ENCODE assay signal across 19 cellular contexts in the genomic region with DNA sequence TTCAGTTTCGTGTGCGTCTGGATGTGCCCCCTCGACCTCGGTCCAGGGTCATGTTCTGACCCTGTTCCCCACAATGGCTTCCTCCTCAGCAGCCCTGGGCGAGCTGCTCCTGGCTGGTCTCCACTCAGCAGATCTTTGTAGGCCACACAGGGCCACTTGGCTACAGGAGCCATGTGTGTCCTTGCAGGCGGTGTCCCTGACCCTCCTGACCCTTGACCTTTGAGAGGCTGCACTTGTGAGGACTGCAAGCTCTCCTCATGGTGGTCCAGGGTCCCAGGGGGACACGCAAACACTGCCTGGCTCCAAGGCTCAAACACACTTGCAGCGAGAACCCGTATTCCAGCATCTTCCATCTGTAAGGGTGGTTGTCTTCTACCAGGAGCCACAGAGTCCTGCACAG. TPM values are rescaled to one million over a fixed set of nuclear protein-coding genes. Genes with fewer than 3 reads are reported as not detected.
DNase-seq lines count a peak whose midpoint lies in the region; ATAC-seq and TF ChIP-seq lines count a peak whose summit lies in the region.
"Had no signal": no experiment of that assay in that cellular context is flagged by ENCODE, and none has a peak within 500 bp of the region (broad histone marks: within the 10 kb centered on the region; RNA-seq: fewer than 3 reads in every experiment).

No MANE protein-coding gene starts in this region.

- no peak overlapping the region for H2AFZ ChIP-seq in neuronal stem cell (ENCODE audit: low read length)
- H2AFZ ChIP-seq: GM23248 had no signal

- intact Hi-C loops in left ventricle myocardium superior (cut with micrococcal nuclease) = no loop called here
- intact Hi-C loops in ascending aorta (cut with DNase I) = loop anchor here (10.0 kb wide), 1 partner anchor 901 kb away; a partner anchor contains a TSS
- intact Hi-C loops in tibial artery (cut with DNase I; ENCODE audit: low total_unique reads) = no loop called here

- peak overlapping the region; percentile 22 for H3K23ac ChIP-seq in neuronal stem cell (ENCODE audit: low read depth, low read length, poor library complexity)

- peaks cover 0 to 3% of the 10 kb centered on the region in 2 donors for H3K27me3 Mint-ChIP-seq in natural killer cell treated with Interleukin-12 subunit alpha and Interleukin-12 subunit beta and Interleukin-15 and Interleukin-18, amount 100 ng/mL, for 72 hours
- H3K27me3 Mint-ChIP-seq: CD4-positive, alpha-beta memory T cell had no signal

- no peak overlapping the region for H2BK5ac ChIP-seq in neuronal stem cell (ENCODE audit: low read length)

- H3K36me3 ChIP-seq in right atrium auricular region (peaks cover 34% of the 10 kb centered on the region), ascending aorta (peaks cover 45 to 48% of the 10 kb centered on the region in 2 donors), neuronal stem cell (replicated peaks in 1 of 2; ENCODE audit: control insufficient read depth in 2 of 2, insufficient read depth in 2 of 2, low read length in 2 of 2) (peaks cover 4 to 8% of the 10 kb centered on the region in 2 donors), tibial artery (peaks cover 39 to 50% (median 47%) of the 10 kb centered on the region in 3 donors)
- H3K36me3 ChIP-seq: BLaER1, HAP-1 had no signal

- H3K4ac ChIP-seq in neuronal stem cell (ENCODE audit: low read length) = no peak overlapping the region

- H3K36me3 Mint-ChIP-seq in natural killer cell treated with Interleukin-12 subunit alpha and Interleukin-12 subunit beta and Interleukin-15 and Interleukin-18, amount 100 ng/mL, for 72 hours = no peaks in the 10 kb centered on the region
- H3K36me3 Mint-ChIP-seq: CD4-positive, alpha-beta memory T cell had no signal

- H3K18ac ChIP-seq in neuronal stem cell (ENCODE audit: low read length) = no peak overlapping the region

- H3K4me2 ChIP-seq in neuronal stem cell (ENCODE audit: insufficient read depth, low read length, poor library complexity, severe bottlenecking) = no peak overlapping the region
- H3K4me2 ChIP-seq: A549, BLaER1 had no signal

- no peak overlapping the region for H3K14ac ChIP-seq in neuronal stem cell (ENCODE audit: low read length)

- H2BK12ac ChIP-seq in neuronal stem cell (ENCODE audit: low read length) = no peak overlapping the region

- no peak overlapping the region for H2BK15ac ChIP-seq in neuronal stem cell (ENCODE audit: low read length)

- no peaks in the 10 kb centered on the region for H3K9me3 Mint-ChIP-seq in natural killer cell treated with Interleukin-12 subunit alpha and Interleukin-12 subunit beta and Interleukin-15 and Interleukin-18, amount 100 ng/mL, for 72 hours
- H3K9me3 Mint-ChIP-seq: CD4-positive, alpha-beta memory T cell had no signal

- H3K27ac Mint-ChIP-seq in natural killer cell treated with Interleukin-12 subunit alpha and Interleukin-12 subunit beta and Interleukin-15 and Interleukin-18, amount 100 ng/mL, for 72 hours = no peak overlapping the region

- H3K27me3 ChIP-seq in right atrium auricular region = no peaks in the 10 kb centered on the region
- no peaks in the 10 kb centered on the region for H3K27me3 ChIP-seq in ascending aorta
- H3K27me3 ChIP-seq in neuronal stem cell (ENCODE audit: control insufficient read depth in 3 of 3, insufficient read depth in 3 of 3, low read depth in 1 of 3, low read length in 3 of 3) = no peaks in the 10 kb centered on the region
- no peaks in the 10 kb centered on the region for H3K27me3 ChIP-seq in tibial artery
- H3K27me3 ChIP-seq: BLaER1 had no signal

- no CpG with 5 or more reads among the region's 9 CpGs for WGBS in neuronal stem cell (ENCODE audit: extremely low coverage in 2 of 2, insufficient read length in 2 of 2, insufficient replicate concordance in 1 of 2), 2 donors

- ATAC-seq in left ventricle myocardium superior = no peak
- no peak for ATAC-seq in HG03521 (IDR thresholded peaks at IDR 0.05; ENCODE audit: unreplicated experiment)
- ATAC-seq in GM19328 (IDR thresholded peaks at IDR 0.05; ENCODE audit: unreplicated experiment) = no peak
- no peak for ATAC-seq in natural killer cell treated with Interleukin-12 subunit alpha and Interleukin-12 subunit beta and Interleukin-15 and Interleukin-18, amount 100 ng/mL, for 72 hours
- ATAC-seq: A549 had no signal

- H3K27ac ChIP-seq in right atrium auricular region = no peak overlapping the region
- H3K27ac ChIP-seq in ascending aorta = peak overlapping the region; percentile 87 to 92
- no peak overlapping the region for H3K27ac ChIP-seq in neuronal stem cell (replicated peaks; ENCODE audit: low read length)
- peak overlapping the region; percentile 97 to 98 for H3K27ac ChIP-seq in tibial artery
- H3K27ac ChIP-seq: A549, BLaER1, GM23248 had no signal

- H3K9me3 ChIP-seq in right atrium auricular region (no peaks in the 10 kb centered on the region), ascending aorta (no peaks in the 10 kb centered on the region), neuronal stem cell (replicated peaks in 1 of 2; ENCODE audit: control insufficient read depth in 2 of 2, insufficient read depth in 1 of 2, low read depth in 1 of 2, low read length in 2 of 2) (peaks cover 9 to 12% of the 10 kb centered on the region in 2 donors), tibial artery (no peaks in the 10 kb centered on the region)
- H3K9me3 ChIP-seq: A549, HAP-1 had no signal

- H4K91ac ChIP-seq in neuronal stem cell (ENCODE audit: low read depth, low read length, poor library complexity) = no peak overlapping the region

- H2BK120ac ChIP-seq in neuronal stem cell (ENCODE audit: low read depth, low read length) = no peak overlapping the region

- TF ChIP-seq CTCF in right atrium auricular region (IDR thresholded peaks at IDR 0.05) (no peak), ascending aorta (IDR thresholded peaks at IDR 0.05) (no peak), tibial artery (IDR thresholded peaks at IDR 0.05) (no peak)

- no peak overlapping the region for H4K8ac ChIP-seq in neuronal stem cell (ENCODE audit: low read depth, low read length)

- H3K4me1 ChIP-seq in right atrium auricular region (no peaks in the 10 kb centered on the region), ascending aorta (peaks cover 37 to 52% of the 10 kb centered on the region in 2 donors), neuronal stem cell (ENCODE audit: control insufficient read depth in 2 of 2, insufficient read depth in 1 of 2, low read depth in 1 of 2, low read length in 2 of 2) (peaks cover 14 to 20% of the 10 kb centered on the region in 2 donors), tibial artery (peaks cover 6 to 58% (median 32%) of the 10 kb centered on the region in 4 donors)
- H3K4me1 ChIP-seq: HAP-1 had no signal

- no peak overlapping the region for H3K4me3 Mint-ChIP-seq in natural killer cell treated with Interleukin-12 subunit alpha and Interleukin-12 subunit beta and Interleukin-15 and Interleukin-18, amount 100 ng/mL, for 72 hours

- H3K4me1 Mint-ChIP-seq in natural killer cell treated with Interleukin-12 subunit alpha and Interleukin-12 subunit beta and Interleukin-15 and Interleukin-18, amount 100 ng/mL, for 72 hours (ENCODE audit: low read depth in 2 of 2) = no peaks in the 10 kb centered on the region

- peaks cover 3% of the 10 kb centered on the region for H3K79me1 ChIP-seq in neuronal stem cell (ENCODE audit: low read depth, low read length)

- peak; percentile 22 for DNase-seq in left ventricle myocardium superior
- DNase-seq in right atrium auricular region (ENCODE audit: low spot score) = no peak
- DNase-seq in ascending aorta (ENCODE audit: low spot score in 2 of 2) = no peak
- no peak for DNase-seq in neuronal stem cell (ENCODE audit: low spot score)
- no peak for DNase-seq in tibial artery
- no peak for DNase-seq in natural killer cell treated with Interleukin-12 subunit alpha and Interleukin-12 subunit beta and Interleukin-15 and Interleukin-18, amount 100 ng/mL, for 72 hours (ENCODE audit: low spot score)
- DNase-seq: GF-D8, GM23248, KBM-7, NCI-H1417, NCI-H187 treated with DMSO at 0.1 percent for 48 hours, NCI-H345, NCI-H524 treated with DMSO at 0.1 percent for 48 hours had no signal

- H3K4me3 ChIP-seq in right atrium auricular region (no peak overlapping the region), ascending aorta (no peak overlapping the region), neuronal stem cell (ENCODE audit: low read length in 2 of 2) (peak overlapping the region in 1 of 2 donors; percentile 12), tibial artery (no peak overlapping the region)
- H3K4me3 ChIP-seq: A549, BLaER1, GM23248, HAP-1 had no signal

- peak overlapping the region; percentile 50 for H2AK5ac ChIP-seq in neuronal stem cell (ENCODE audit: low read depth, low read length)

- H3K9ac ChIP-seq in neuronal stem cell (ENCODE audit: low read depth, low read length, poor library complexity) = no peak overlapping the region
- H3K9ac ChIP-seq: GM23248 had no signal

RNA-seq across cellular contexts. Expression of a gene that starts 7.5 kb away (rescaled TPM):
- 65.1 TPM for total RNA-seq in left ventricle myocardium superior
- 100 to 1,000 TPM; 137 to 238 TPM for total RNA-seq in right atrium auricular region
- total RNA-seq in ascending aorta = 410 TPM
- 109 TPM for polyA plus RNA-seq in neuronal stem cell (2013, experiment 1 of 2)
- polyA plus RNA-seq in neuronal stem cell (2013, experiment 2 of 2) = 114 TPM
- total RNA-seq in natural killer cell treated with Interleukin-12 subunit alpha and Interleukin-12 subunit beta and Interleukin-15 and Interleukin-18, amount 100 ng/mL, for 72 hours = 100 to 1,000 TPM in 1 of 2 donors, 10 to 100 TPM in 1; 74.5 to 157 TPM

RNA-seq across cellular contexts. Expression of a gene that starts 21.4 kb away (rescaled TPM):
- 226 TPM for total RNA-seq in left ventricle myocardium superior
- total RNA-seq in right atrium auricular region = 100 to 1,000 TPM; 113 to 158 TPM
- 30.2 TPM for total RNA-seq in ascending aorta
- 23.8 TPM for polyA plus RNA-seq in neuronal stem cell (2013, experiment 1 of 2)
- 21.4 TPM for polyA plus RNA-seq in neuronal stem cell (2013, experiment 2 of 2)
- total RNA-seq in natural killer cell treated with Interleukin-12 subunit alpha and Interleukin-12 subunit beta and Interleukin-15 and Interleukin-18, amount 100 ng/mL, for 72 hours = under 1 TPM; 0.50 to 0.61 TPM

RNA-seq across cellular contexts. Expression of a gene that starts 50.1 kb away (rescaled TPM):
- total RNA-seq in left ventricle myocardium superior = 142 TPM
- total RNA-seq in right atrium auricular region = 10 to 100 TPM; 77.7 to 93.8 TPM
- 112 TPM for total RNA-seq in ascending aorta
- 84.4 TPM for polyA plus RNA-seq in neuronal stem cell (2013, experiment 1 of 2)
- polyA plus RNA-seq in neuronal stem cell (2013, experiment 2 of 2) = 82.3 TPM
- total RNA-seq in natural killer cell treated with Interleukin-12 subunit alpha and Interleukin-12 subunit beta and Interleukin-15 and Interleukin-18, amount 100 ng/mL, for 72 hours = 100 to 1,000 TPM; 128 to 229 TPM

RNA-seq across cellular contexts. Expression of a gene that starts 55.5 kb away (rescaled TPM):
- total RNA-seq in left ventricle myocardium superior (5.3 TPM), right atrium auricular region (1 to 10 TPM; 8.5 to 9.0 TPM), ascending aorta (23.5 TPM)
- 0.95 TPM for polyA plus RNA-seq in neuronal stem cell (2013, experiment 1 of 2)
- polyA plus RNA-seq in neuronal stem cell (2013, experiment 2 of 2) = 0.87 TPM
- total RNA-seq in natural killer cell treated with Interleukin-12 subunit alpha and Interleukin-12 subunit beta and Interleukin-15 and Interleukin-18, amount 100 ng/mL, for 72 hours = 1 to 10 TPM; 1.3 to 3.0 TPM

RNA-seq across cellular contexts. Expression of a gene that starts 56.0 kb away (rescaled TPM):
- total RNA-seq in left ventricle myocardium superior (30.4 TPM), right atrium auricular region (10 to 100 TPM; 21.9 to 43.5 TPM), ascending aorta (249 TPM)
- 19.0 TPM for polyA plus RNA-seq in neuronal stem cell (2013, experiment 1 of 2)
- 19.6 TPM for polyA plus RNA-seq in neuronal stem cell (2013, experiment 2 of 2)
- total RNA-seq in natural killer cell treated with Interleukin-12 subunit alpha and Interleukin-12 subunit beta and Interleukin-15 and Interleukin-18, amount 100 ng/mL, for 72 hours = 10 to 100 TPM; 19.2 to 44.9 TPM

Comparison
In these comparisons a context has a peak if more than half of its experiments do, and no peak if none do; other contexts are left out.
1. H3K27ac ChIP-seq: peak in ascending aorta (2 of 2) and tibial artery (2 of 2); none in right atrium auricular region (0 of 2) and neuronal stem cell (single experiment).
2. RNA of a gene that starts 21.4 kb away (total RNA-seq): 226 TPM in left ventricle myocardium superior (single experiment), 113 to 158 TPM in right atrium auricular region and 30.2 TPM in ascending aorta (single experiment); 0.50 to 0.61 TPM in natural killer cell treated with Interleukin-12 subunit alpha and Interleukin-12 subunit beta and Interleukin-15 and Interleukin-18, amount 100 ng/mL, for 72 hours; every median in the first group is over 10 times any median in the second.